16 cellular contexts compared by ENCODE assay signal in the genomic region with DNA sequence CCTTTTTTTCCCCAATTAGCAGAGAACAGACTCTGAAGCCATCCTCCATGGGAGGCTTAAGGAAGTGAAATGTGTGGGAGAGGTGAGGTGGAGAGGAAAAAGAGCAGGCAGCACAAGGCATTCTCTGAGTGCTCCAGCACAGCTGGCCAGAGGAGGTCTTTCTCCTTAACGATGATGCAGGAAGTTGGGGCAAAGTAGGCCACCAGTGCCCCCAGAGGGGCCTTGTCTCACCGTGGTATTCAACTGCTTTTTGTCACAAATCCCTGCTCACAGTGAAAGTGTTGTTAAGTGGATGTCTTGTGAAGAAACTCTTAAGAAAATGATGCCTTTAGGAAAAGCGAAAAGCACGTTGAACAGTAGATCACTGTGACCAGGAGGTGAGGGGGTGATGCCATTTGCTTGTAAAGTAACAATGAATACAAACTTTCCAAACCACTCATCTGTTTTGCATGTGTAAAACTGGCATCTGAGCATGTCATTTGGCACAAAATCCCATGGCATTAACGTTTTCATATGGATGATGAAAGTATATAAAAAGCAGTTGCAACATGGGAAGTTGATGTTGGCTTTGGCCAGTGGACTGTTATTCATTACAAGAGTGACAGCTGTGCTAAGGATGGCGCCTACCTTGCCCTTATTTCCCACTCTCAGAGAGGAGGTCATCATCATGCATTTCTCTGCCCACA. TPM values are rescaled to one million over a fixed set of nuclear protein-coding genes. Genes with fewer than 3 reads are reported as not detected.
DNase-seq lines count a peak whose midpoint lies in the region; ATAC-seq, FAIRE-seq and TF ChIP-seq lines count a peak whose summit lies in the region.
"Had no signal": no experiment of that assay in that cellular context is flagged by ENCODE, and none has a peak within 500 bp of the region (broad histone marks: within the 10 kb centered on the region; RNA-seq: fewer than 3 reads in every experiment).

No MANE protein-coding gene starts in this region.

- no peak for TF ChIP-seq EP300 in upper lobe of left lung (IDR thresholded peaks at IDR 0.05)

- WGBS in upper lobe of left lung, 2 donors, result 62% methylated on average over 6 of the region's 6 CpGs

- H3K9me3 ChIP-seq in thoracic aorta, result no peaks in the 10 kb centered on the region
- H3K9me3 ChIP-seq in upper lobe of left lung, result no peaks in the 10 kb centered on the region

- no peak for TF ChIP-seq POLR2A in GM12891 (IDR thresholded peaks at IDR 0.05; ENCODE audit: low read depth, low read length)
- TF ChIP-seq POLR2A in upper lobe of left lung (IDR thresholded peaks at IDR 0.05), result no peak

- ATAC-seq in thoracic aorta (ENCODE audit: insufficient number of reproducible peaks, low FRiP score, low read depth), result peak; percentile 55
- ATAC-seq in upper lobe of left lung (ENCODE audit: low FRiP score in 2 of 2), result no peak
- ATAC-seq: PC-3, SK-N-SH treated with all-trans-retinoic acid at 6 μM for 48 hours had no signal

- DNase-seq in GM12891 (ENCODE audit: insufficient read length, low spot score), result no peak
- peak; percentile 46 for DNase-seq in OCI-M1 (lab: John Stamatoyannopoulos, UW)
- DNase-seq in fibroblast of gingiva (ENCODE audit: low read depth), result peak; percentile 98
- no peak for DNase-seq in thoracic aorta (ENCODE audit: low spot score)
- DNase-seq in H7, result no peak
- no peak for DNase-seq in upper lobe of left lung
- DNase-seq in Kasumi-1 (lab: John Stamatoyannopoulos, UW), result no peak
- DNase-seq: activated CD4-positive, alpha-beta memory T cell treated with anti-CD3 and anti-CD28 coated beads for 36 hours; CD4-positive, alpha-beta T cell; endodermal cell; glutamatergic neuron; KBM-7; mesendoderm; nephron progenitor cell; PC-3 had no signal

- H3K27me3 ChIP-seq in thoracic aorta (replicated peaks; ENCODE audit: insufficient read depth) (no peaks in the 10 kb centered on the region), H7 (ENCODE audit: control insufficient read depth, insufficient read depth, low read length) (no peaks in the 10 kb centered on the region), upper lobe of left lung (no peaks in the 10 kb centered on the region)

- H3K27ac ChIP-seq in thoracic aorta, result peak overlapping the region; percentile 69 to 85
- no peak overlapping the region for H3K27ac ChIP-seq in upper lobe of left lung

- H3K36me3 ChIP-seq in thoracic aorta, result no peaks in the 10 kb centered on the region
- no peaks in the 10 kb centered on the region for H3K36me3 ChIP-seq in H7 (replicated peaks; ENCODE audit: control insufficient read depth, insufficient read depth, low read length)
- no peaks in the 10 kb centered on the region for H3K36me3 ChIP-seq in upper lobe of left lung

- no peak overlapping the region for H3K4me3 ChIP-seq in thoracic aorta
- H3K4me3 ChIP-seq in H7 (ENCODE audit: insufficient read depth, low read depth, low read length), result no peak overlapping the region
- H3K4me3 ChIP-seq in upper lobe of left lung, result no peak overlapping the region

- FAIRE-seq in GM12891 (lab: Jason Lieb, UNC), result peak; percentile 28

- peaks cover 10 to 20% of the 10 kb centered on the region in 2 donors for H3K4me1 ChIP-seq in thoracic aorta (ENCODE audit: control insufficient read depth in 1 of 2, low read depth in 2 of 2)
- H3K4me1 ChIP-seq in upper lobe of left lung, result no peaks in the 10 kb centered on the region

- TF ChIP-seq CTCF in thoracic aorta (IDR thresholded peaks at IDR 0.05), result no peak
- TF ChIP-seq CTCF in upper lobe of left lung (IDR thresholded peaks at IDR 0.05), result no peak

TF ChIP-seq in GM12891, 5 proteins besides CTCF, POLR2A, EP300 and RAD21:
- TF ChIP-seq PAX5 (IDR thresholded peaks at IDR 0.05; ENCODE audit: insufficient read depth, low read length, severe bottlenecking) (no peak), TAF1 (IDR thresholded peaks at IDR 0.05; ENCODE audit: low read depth, low read length) (no peak), SPI1 (IDR thresholded peaks at IDR 0.05; ENCODE audit: low read depth, low read length) (no peak), POLR2AphosphoS5 (IDR thresholded peaks at IDR 0.05; ENCODE audit: low read depth, low read length) (no peak), POU2F2 (IDR thresholded peaks at IDR 0.05; ENCODE audit: low read depth, low read length) (no peak)

RNA-seq across cellular contexts. Expression of gene CDC42EP3, which starts 49.2 kb away (rescaled TPM):
- polyA plus RNA-seq in GM12891 (2012; ENCODE audit: low read depth, missing spikeins), result 12.0 TPM
- total RNA-seq in thoracic aorta (10 to 100 TPM; 42.2 to 57.4 TPM), upper lobe of left lung (10 to 100 TPM; 24.5 to 76.2 (median 43.2) TPM)
- total RNA-seq in H7 (2014; rRNA removed; shearing (Covaris generic)), result 19.5 and 26.2 TPM in 2 replicates

Comparison
In these comparisons a context has a peak if more than half of its experiments do, and no peak if none do; other contexts are left out.
1. DNase-seq: peak in OCI-M1 (single experiment) and fibroblast of gingiva (single experiment); none in GM12891 (single experiment), thoracic aorta (single experiment), H7 (single experiment), upper lobe of left lung (0 of 2) and Kasumi-1 (0 of 2).
2. H3K27ac ChIP-seq: peak in thoracic aorta (2 of 2); none in upper lobe of left lung (0 of 4).